26 cellular contexts compared by ENCODE assay signal in genomic region chr11:86181379-86181778, GRCh38.
"Had no signal": no experiment of that assay in that cellular context is flagged by ENCODE, and none has a peak within 500 bp of the region (broad histone marks: within the 10 kb centered on the region; RNA-seq: fewer than 3 reads in every experiment).

No MANE protein-coding gene starts in this region.

- ATAC-seq: activated CD4-positive, alpha-beta T cell treated with anti-CD3 and anti-CD28 coated beads for 36 hours; activated CD4-positive, CD25-positive, alpha-beta regulatory T cell treated with anti-CD3 and anti-CD28 coated beads, Interleukin-2, amount 50 U/mL, for 24 hours; activated CD8-positive, alpha-beta T cell treated with anti-CD3 and anti-CD28 coated beads, Interleukin-2, amount 10 ng/mL, durations not matched to agents 7 days and 5 days; Panc1; WTC11 had no signal

- H3K9ac ChIP-seq: SK-N-SH had no signal

- H3K4me2 ChIP-seq: SK-N-SH had no signal

- H3K4me3 ChIP-seq: ascending aorta, cardiac muscle cell, colonic mucosa, SJSA1 had no signal

- H3K9me3 ChIP-seq: ascending aorta, colonic mucosa, SJSA1, SK-N-SH had no signal

- H3K36me3 ChIP-seq: ascending aorta, cardiac muscle cell, colonic mucosa, SJSA1 had no signal

- H3K27ac ChIP-seq: ascending aorta, cardiac muscle cell, colonic mucosa, SJSA1 had no signal

- DNase-seq: activated CD4-positive, alpha-beta T cell treated with anti-CD3 and anti-CD28 coated beads for 36 hours; activated CD4-positive, alpha-beta T cell treated with anti-CD3 and anti-CD28 coated beads, Interleukin-2, amount 10 ng/mL, durations not matched to agents 7 days and 5 days; activated CD4-positive, alpha-beta T cell treated with anti-CD3 and anti-CD28 coated beads, Interleukin-2, amount 50 U/mL, for 48 hours; activated CD8-positive, alpha-beta T cell treated with anti-CD3 and anti-CD28 coated beads, Interleukin-2, amount 10 ng/mL, durations not matched to agents 7 days and 5 days; activated gamma-delta T cell; activated naive CD4-positive, alpha-beta T cell treated with Interleukin-2 at 50 U/mL for 16 hours; activated naive CD8-positive, alpha-beta T cell treated with anti-CD3 and anti-CD28 coated beads, Interleukin-2, amount 10 ng/mL, durations not matched to agents 7 days and 5 days; activated T-cell treated with anti-CD3 and anti-CD28 coated beads, Interleukin-2, amount 50 U/mL, for 24 hours; amygdala; colonic mucosa; NCI-H1092; NCI-H1417; NCI-H187 treated with DMSO at 0.1 percent for 48 hours; NCI-H2081; NCI-H510A; NCI-H526; NCI-H748 treated with DMSO at 0.1 percent for 48 hours; SHP77 treated with DMSO at 0.1 percent for 48 hours; SK-N-SH had no signal

- H3K4me1 ChIP-seq: ascending aorta, colonic mucosa had no signal

- H3K27me3 ChIP-seq: ascending aorta, cardiac muscle cell, colonic mucosa, SJSA1 had no signal

- FAIRE-seq: TTC549 had no signal
